In the genomic region with DNA sequence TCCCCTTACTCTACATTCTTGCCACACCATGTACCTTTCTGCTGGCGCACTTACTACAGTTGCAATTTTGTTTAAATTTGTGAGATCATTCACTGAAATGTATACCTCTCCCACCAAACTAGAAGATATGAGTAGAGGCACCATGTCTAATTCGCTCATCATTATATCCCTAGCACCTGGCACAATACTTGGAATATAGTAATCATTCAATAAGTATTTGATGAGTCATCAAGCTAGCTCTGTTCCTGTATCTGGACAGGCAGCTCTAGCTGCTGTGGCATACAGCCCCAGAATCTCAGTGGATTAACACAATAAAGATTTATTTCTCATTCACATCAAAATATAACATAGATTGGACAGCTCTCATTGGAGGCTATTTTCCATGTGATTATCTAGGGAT, we compare ENCODE assay signal across 25 cellular contexts.
DNase-seq lines count a peak whose midpoint lies in the region; ATAC-seq and TF ChIP-seq lines count a peak whose summit lies in the region.
"Had no signal": no experiment of that assay in that cellular context is flagged by ENCODE, and none has a peak within 500 bp of the region (broad histone marks: within the 10 kb centered on the region; RNA-seq: fewer than 3 reads in every experiment).

No MANE protein-coding gene starts in this region.

- in situ Hi-C loops in brain microvascular endothelial cell (cut with HindIII; ENCODE audit: low pct_ligation_motif_present, low sequenced_read_pairs) (no loop called here), GM13976 (cut with MboI; ENCODE audit: low sequenced_read_pairs, unreplicated experiment) (no loop called here)

- H3K4me3 ChIP-seq in brain microvascular endothelial cell (ENCODE audit: low read depth, low read length) (no peak overlapping the region), Karpas-422 (ENCODE audit: low read length) (no peak overlapping the region)
- H3K4me3 ChIP-seq: pancreas, right atrium auricular region had no signal

- H4K20me1 ChIP-seq in Karpas-422 (ENCODE audit: insufficient read depth, low read depth, low read length) = no peaks in the 10 kb centered on the region

- H3K9me2 ChIP-seq in Karpas-422 (replicated peaks; ENCODE audit: insufficient read depth, low read length) = no peaks in the 10 kb centered on the region

- H3K4me1 ChIP-seq in foreskin keratinocyte = no peaks in the 10 kb centered on the region
- H3K4me1 ChIP-seq in Karpas-422 (ENCODE audit: low read length) = peaks cover 5% of the 10 kb centered on the region; the same call in 1 of the 2 replicates
- H3K4me1 ChIP-seq: pancreas, right atrium auricular region had no signal

- H3K27me3 ChIP-seq in brain microvascular endothelial cell (replicated peaks) (no peaks in the 10 kb centered on the region), foreskin keratinocyte (no peaks in the 10 kb centered on the region), Karpas-422 (ENCODE audit: low read length) (no peaks in the 10 kb centered on the region)
- H3K27me3 ChIP-seq: right atrium auricular region had no signal

- no peak overlapping the region for H3K4me2 ChIP-seq in Karpas-422 (ENCODE audit: low read depth, low read length, poor library complexity, severe bottlenecking)

- H3K36me3 ChIP-seq in brain microvascular endothelial cell (replicated peaks) (no peaks in the 10 kb centered on the region), Karpas-422 (ENCODE audit: insufficient read depth, low read length) (no peaks in the 10 kb centered on the region)
- H3K36me3 ChIP-seq: pancreas, right atrium auricular region had no signal

- H3K9me3 ChIP-seq in Karpas-422 (ENCODE audit: low read length) = no peaks in the 10 kb centered on the region
- H3K9me3 ChIP-seq: pancreas, right atrium auricular region had no signal

- ATAC-seq in foreskin keratinocyte = peak; percentile 89
- ATAC-seq: left colon; pancreas; SK-N-SH treated with all-trans-retinoic acid at 6 μM for 48 hours; stimulated activated memory B cell treated with anti-CD40 and anti-IgM and Interleukin-4, amounts not matched to agents 10 μg/mL and 1 μg/mL and 100 μg/mL, for 72 hours had no signal

- no peak overlapping the region for H3K9ac ChIP-seq in Karpas-422 (ENCODE audit: low read length)

- no peaks in the 10 kb centered on the region for H3K79me2 ChIP-seq in Karpas-422 (ENCODE audit: low read length)

- H3K27ac ChIP-seq in brain microvascular endothelial cell = no peak overlapping the region
- H3K27ac ChIP-seq in foreskin keratinocyte = no peak overlapping the region
- no peak overlapping the region for H3K27ac ChIP-seq in Karpas-422 (ENCODE audit: low read length)
- H3K27ac ChIP-seq: epithelial cell of prostate, pancreas, right atrium auricular region had no signal

- TF ChIP-seq CTCF in brain microvascular endothelial cell (IDR thresholded peaks at IDR 0.05; ENCODE audit: low read depth, low read length, missing control alignments) (no peak), foreskin keratinocyte (conservative IDR thresholded peaks at IDR 0.05) (no peak), GM13976 (IDR thresholded peaks at IDR 0.05; ENCODE audit: borderline replicate concordance, control extremely low read depth, extremely low read depth, insufficient read depth, missing control alignments) (no peak), GM10248 (IDR thresholded peaks at IDR 0.05; ENCODE audit: control extremely low read depth, extremely low read depth, low read depth, missing control alignments) (no peak)

- CTCF ChIA-PET in GM10248 (lab: Yijun Ruan, JAX) = interaction anchor here (0.8 to 1.3 kb wide), 2 partner anchors 9 to 13 kb away, joined by 3 to 4 read pairs; no protein-coding TSS in a partner anchor

- DNase-seq in EH (ENCODE audit: low read depth) (peak; percentile 4), M059J (ENCODE audit: low read depth) (peak; percentile 5), brain microvascular endothelial cell (peak; percentile 34), foreskin keratinocyte (peak; percentile 20 to 46), GM13976 (ENCODE audit: low spot score) (no peak), Karpas-422 (no peak), GM10248 (ENCODE audit: extremely low spot score) (no peak), hypothalamus (lab: John Stamatoyannopoulos, UW) (no peak)
- DNase-seq: activated CD4-positive, alpha-beta T cell treated with anti-CD3 and anti-CD28 coated beads for 48 hours; activated CD8-positive, alpha-beta memory T cell treated with anti-CD3 and anti-CD28 coated beads for 24 hours; activated gamma-delta T cell; H7; KG1; left colon; MV-4-11; NCI-H1436 treated with DMSO at 0.1 percent for 48 hours; NCI-H2107; NCI-H446; NCI-H774; pancreas; stimulated activated CD4-positive, alpha-beta T cell treated with anti-CD3 and anti-CD28 coated beads, Interleukin-4, amount 100 ng/mL, for 4 hours had no signal

- POLR2A ChIA-PET in GM10248 (lab: Yijun Ruan, JAX) = no interaction called here

- no peak overlapping the region for H2AFZ ChIP-seq in Karpas-422 (ENCODE audit: low read length)

Comparison
In these comparisons a context has a peak if more than half of its experiments do, and no peak if none do; other contexts are left out.
1. DNase-seq: peak in EH (single experiment), M059J (single experiment), brain microvascular endothelial cell (single experiment) and foreskin keratinocyte (2 of 2); none in GM13976 (single experiment), Karpas-422 (single experiment), GM10248 (single experiment) and hypothalamus (0 of 51).